Comparison of ENCODE assay signal across 8 cellular contexts in genomic region chr12:54280401-54281260, GRCh38. TPM values are rescaled to one million over a fixed set of nuclear protein-coding genes. Genes with fewer than 3 reads are reported as not detected.
DNase-seq lines count a peak whose midpoint lies in the region; ATAC-seq and TF ChIP-seq lines count a peak whose summit lies in the region.

Gene HNRNPA1 (plus strand): TSS chr12:54280726. CDS start chr12:54280808, 82 bp downstream.

- no peak for TF ChIP-seq RAD21 in SK-N-SH (IDR thresholded peaks at IDR 0.05; ENCODE audit: low read length)

- no peaks in the 10 kb centered on the region for H3K9me3 ChIP-seq in SK-N-SH

- peak within 1 kb of the TSS; percentile 52; the same call in 1 of the 2 replicates for H2AFZ ChIP-seq in SK-N-SH (ENCODE audit: low read depth)

- H3K27me3 ChIP-seq in GM06990 (replicated peaks; ENCODE audit: control insufficient read depth, insufficient read depth, low read length) (no peaks in the 10 kb centered on the region), SK-N-SH (ENCODE audit: insufficient read depth) (no peaks in the 10 kb centered on the region)

- peaks cover 13% of the 10 kb centered on the region for H3K36me3 ChIP-seq in GM06990 (ENCODE audit: control insufficient read depth, insufficient read depth, low read length)
- H3K36me3 ChIP-seq in SK-N-SH (replicated peaks in 1 of 2; ENCODE audit: control insufficient read depth in 1 of 2, insufficient read depth in 2 of 2, low read length in 1 of 2), result peaks cover 41% of the 10 kb centered on the region in 2 experiments

- H3K4me1 ChIP-seq in SK-N-SH (ENCODE audit: control insufficient read depth in 1 of 2, insufficient read depth in 2 of 2, low read depth in 1 of 2, low read length in 1 of 2), result peaks cover 19 to 27% of the 10 kb centered on the region in 2 experiments; a peak in 3 of 4 replicates

- WGBS in SK-N-SH (ENCODE audit: low lambda C conversion rate), result 1% methylated on average over 45 of the region's 51 CpGs

- H3K9me2 ChIP-seq in SK-N-SH, result no peaks in the 10 kb centered on the region

- peaks cover 86% of the 10 kb centered on the region for H3K79me2 ChIP-seq in SK-N-SH (ENCODE audit: insufficient read depth)

- POLR2A ChIA-PET in SK-N-SH (lab: Yijun Ruan, JAX), result interaction anchor here (0.7 to 3.5 kb wide), 26 partner anchors 9 to 263 kb away, joined by 3 to 36 read pairs (median 4); partner anchors contain the start of genes COPZ1, HOXC4 and HOXC5

- peaks cover 56% of the 10 kb centered on the region for H3F3A ChIP-seq in SK-N-SH (replicated peaks; ENCODE audit: insufficient read depth)

- peak in 1 of 2 experiments; percentile 7; a peak in 2 of 4 replicates for TF ChIP-seq EP300 in SK-N-SH (IDR thresholded peaks at IDR 0.05; ENCODE audit: borderline replicate concordance in 1 of 2, low read depth in 1 of 2, low read length in 1 of 2)

- ATAC-seq in HG02571 (IDR thresholded peaks at IDR 0.05; ENCODE audit: unreplicated experiment), result peak; percentile 82

- no peak for TF ChIP-seq CTCF in GM06990 (IDR thresholded peaks at IDR 0.05; ENCODE audit: insufficient read depth, low read length, poor library complexity, severe bottlenecking)
- no peak for TF ChIP-seq CTCF in SK-N-SH (IDR thresholded peaks at IDR 0.05)

- DNase-seq in GM06990 (ENCODE audit: extremely low read depth, insufficient read length) (peak; percentile 91), NCI-H1048 (lab: John Stamatoyannopoulos, UW) (peak; percentile 98), SK-N-SH (peak; percentile 82), glomerular endothelial cell (ENCODE audit: extremely low read depth, low read depth, low spot score) (peak; percentile 100), occipital lobe (lab: John Stamatoyannopoulos, UW) (peak; percentile 95)
- DNase-seq in activated naive CD4-positive, alpha-beta T cell treated with anti-CD3 and anti-CD28 coated beads, Interleukin-2, amount 50 U/mL, for 16 hours, result peak; percentile 92

- H3K4me2 ChIP-seq in SK-N-SH, result peak within 1 kb of the TSS; percentile 98

- H4K20me1 ChIP-seq in SK-N-SH (ENCODE audit: insufficient read depth), result peaks cover 46% of the 10 kb centered on the region

- H3K4me3 ChIP-seq in GM06990 (replicated peaks; ENCODE audit: low read depth, low read length), result peak within 1 kb of the TSS; percentile 100
- peak within 1 kb of the TSS; percentile 80 to 88 for H3K4me3 ChIP-seq in SK-N-SH (ENCODE audit: low read depth in 2 of 2, low read length in 1 of 2)

- CTCF ChIA-PET in SK-N-SH (lab: Yijun Ruan, JAX), result interaction anchor here (0.8 to 2.9 kb wide), 13 partner anchors 16 to 242 kb away, joined by 3 to 13 read pairs (median 5); no protein-coding TSS in a partner anchor

- peak within 1 kb of the TSS; percentile 93 to 99 for H3K27ac ChIP-seq in SK-N-SH (ENCODE audit: low read depth in 2 of 2, low read length in 1 of 2)
- H3K27ac ChIP-seq in temporal lobe (ENCODE audit: low read depth, low read length), result peak within 1 kb of the TSS; percentile 99

- peak within 1 kb of the TSS; percentile 98 for H3K9ac ChIP-seq in SK-N-SH

TF ChIP-seq in SK-N-SH, 30 proteins besides CTCF, POLR2A, EP300 and RAD21 (continues in another document):
- TF ChIP-seq POLR2AphosphoS5 (IDR thresholded peaks at IDR 0.05; ENCODE audit: low read depth, low read length), result peak; percentile 99
- peak; percentile 91 for TF ChIP-seq RFX5 (IDR thresholded peaks at IDR 0.05; ENCODE audit: low read length)
- TF ChIP-seq NRF1 (IDR thresholded peaks at IDR 0.05; ENCODE audit: low read depth, low read length), result peak; percentile 89
- TF ChIP-seq MXI1 (IDR thresholded peaks at IDR 0.05; ENCODE audit: low read depth, low read length), result peak; percentile 94
- no peak; the same call in 1 of the 2 replicates for TF ChIP-seq REST (IDR thresholded peaks at IDR 0.05; ENCODE audit: low read depth, low read length)
- TF ChIP-seq, protein P1, sequence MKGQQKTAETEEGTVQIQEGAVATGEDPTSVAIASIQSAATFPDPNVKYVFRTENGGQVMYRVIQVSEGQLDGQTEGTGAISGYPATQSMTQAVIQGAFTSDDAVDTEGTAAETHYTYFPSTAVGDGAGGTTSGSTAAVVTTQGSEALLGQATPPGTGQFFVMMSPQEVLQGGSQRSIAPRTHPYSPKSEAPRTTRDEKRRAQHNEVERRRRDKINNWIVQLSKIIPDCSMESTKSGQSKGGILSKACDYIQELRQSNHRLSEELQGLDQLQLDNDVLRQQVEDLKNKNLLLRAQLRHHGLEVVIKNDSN (IDR thresholded peaks at IDR 0.05; ENCODE audit: borderline replicate concordance, low read depth), result peak; percentile 42; the same call in 1 of the 2 replicates
- TF ChIP-seq, protein P2, sequence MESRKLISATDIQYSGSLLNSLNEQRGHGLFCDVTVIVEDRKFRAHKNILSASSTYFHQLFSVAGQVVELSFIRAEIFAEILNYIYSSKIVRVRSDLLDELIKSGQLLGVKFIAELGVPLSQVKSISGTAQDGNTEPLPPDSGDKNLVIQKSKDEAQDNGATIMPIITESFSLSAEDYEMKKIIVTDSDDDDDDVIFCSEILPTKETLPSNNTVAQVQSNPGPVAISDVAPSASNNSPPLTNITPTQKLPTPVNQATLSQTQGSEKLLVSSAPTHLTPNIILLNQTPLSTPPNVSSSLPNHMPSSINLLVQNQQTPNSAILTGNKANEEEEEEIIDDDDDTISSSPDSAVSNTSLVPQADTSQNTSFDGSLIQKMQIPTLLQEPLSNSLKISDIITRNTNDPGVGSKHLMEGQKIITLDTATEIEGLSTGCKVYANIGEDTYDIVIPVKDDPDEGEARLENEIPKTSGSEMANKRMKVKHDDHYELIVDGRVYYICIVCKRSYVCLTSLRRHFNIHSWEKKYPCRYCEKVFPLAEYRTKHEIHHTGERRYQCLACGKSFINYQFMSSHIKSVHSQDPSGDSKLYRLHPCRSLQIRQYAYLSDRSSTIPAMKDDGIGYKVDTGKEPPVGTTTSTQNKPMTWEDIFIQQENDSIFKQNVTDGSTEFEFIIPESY (IDR thresholded peaks at IDR 0.05; ENCODE audit: borderline replicate concordance, low read depth), result no peak
- TF ChIP-seq TAF1 (IDR thresholded peaks at IDR 0.05; ENCODE audit: borderline replicate concordance, low read depth, low read length), result peak; percentile 97
- no peak for TF ChIP-seq EZH2phosphoT487 (IDR thresholded peaks at IDR 0.05; ENCODE audit: borderline replicate concordance, low read depth)
- peak; percentile 98 for TF ChIP-seq PBX3 (IDR thresholded peaks at IDR 0.05)
- TF ChIP-seq YY1 (IDR thresholded peaks at IDR 0.05; ENCODE audit: low read depth), result peak; percentile 92
- no peak for TF ChIP-seq FOXM1 (IDR thresholded peaks at IDR 0.05; ENCODE audit: low read depth)
- TF ChIP-seq CHD2 (IDR thresholded peaks at IDR 0.05; ENCODE audit: low read length, partially characterized antibody), result peak; percentile 87
- peak; percentile 89 for TF ChIP-seq MAX (IDR thresholded peaks at IDR 0.05; ENCODE audit: low read depth)
- TF ChIP-seq, protein P3, sequence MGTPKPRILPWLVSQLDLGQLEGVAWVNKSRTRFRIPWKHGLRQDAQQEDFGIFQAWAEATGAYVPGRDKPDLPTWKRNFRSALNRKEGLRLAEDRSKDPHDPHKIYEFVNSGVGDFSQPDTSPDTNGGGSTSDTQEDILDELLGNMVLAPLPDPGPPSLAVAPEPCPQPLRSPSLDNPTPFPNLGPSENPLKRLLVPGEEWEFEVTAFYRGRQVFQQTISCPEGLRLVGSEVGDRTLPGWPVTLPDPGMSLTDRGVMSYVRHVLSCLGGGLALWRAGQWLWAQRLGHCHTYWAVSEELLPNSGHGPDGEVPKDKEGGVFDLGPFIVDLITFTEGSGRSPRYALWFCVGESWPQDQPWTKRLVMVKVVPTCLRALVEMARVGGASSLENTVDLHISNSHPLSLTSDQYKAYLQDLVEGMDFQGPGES (IDR thresholded peaks at IDR 0.05; ENCODE audit: low read depth, low read length), result peak; percentile 87

RNA-seq across cellular contexts. Expression of gene HNRNPA1, which starts in this region (rescaled TPM):
- 773 and 841 TPM in 2 replicates for polyA plus RNA-seq in SK-N-SH (2012; rRNA removed)
- 1,054 and 1,304 TPM in 2 replicates for polyA plus RNA-seq in SK-N-SH (2012; cell fraction: cytosol; rRNA removed)
- polyA plus RNA-seq in SK-N-SH (2012; cell fraction: nucleus; rRNA removed), result 350 and 539 TPM in 2 replicates
- 488 and 499 TPM in 2 replicates for total RNA-seq in glomerular endothelial cell
- total RNA-seq in occipital lobe, result 524 TPM
- 627 TPM for total RNA-seq in temporal lobe

Comparison
In these comparisons a context has a peak if more than half of its experiments do, and no peak if none do; other contexts are left out.
1. Peak in every context shown above with its lines: DNase-seq, ATAC-seq, H3K4me3 ChIP-seq and H3K27ac ChIP-seq.